Comparison of ENCODE assay signal across 1 cellular context in genomic region chr15:91950054-91950453, GRCh38.
TF ChIP-seq lines count a peak whose summit lies in the region.

No MANE protein-coding gene starts in this region.

TF ChIP-seq in GM23338, 12 proteins besides CTCF, POLR2A, EP300 and RAD21 (continued from another document):
- TF ChIP-seq ZNF462 (CRISPR knock-in tag; IDR thresholded peaks at IDR 0.05) (no peak), STAT1 (IDR thresholded peaks at IDR 0.05; ENCODE audit: unreplicated experiment) (no peak)
